ENCODE assay signal across 16 cellular contexts in the genomic region with DNA sequence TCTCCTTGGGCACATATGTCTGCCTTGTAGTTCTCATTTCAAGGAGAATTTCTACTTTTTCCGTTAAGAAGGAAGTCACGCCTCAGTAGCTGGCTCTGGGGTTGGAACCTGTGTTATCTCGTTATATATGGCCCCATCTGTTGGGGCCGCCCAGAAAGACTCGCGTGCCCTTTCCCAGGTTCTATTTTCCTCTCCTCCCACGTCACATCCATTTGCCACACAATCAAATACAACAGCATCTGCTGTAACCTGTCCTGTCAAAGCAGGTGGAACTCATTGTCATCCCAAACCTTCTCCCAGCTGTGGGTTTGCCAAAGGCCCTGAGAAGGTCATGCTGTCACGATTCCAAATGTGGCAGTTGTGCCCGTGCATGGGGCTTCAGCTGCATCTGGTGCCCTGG.
DNase-seq lines count a peak whose midpoint lies in the region; ATAC-seq, FAIRE-seq and TF ChIP-seq lines count a peak whose summit lies in the region.
"Had no signal": no experiment of that assay in that cellular context is flagged by ENCODE, and none has a peak within 500 bp of the region (broad histone marks: within the 10 kb centered on the region; RNA-seq: fewer than 3 reads in every experiment).

No MANE protein-coding gene starts in this region.

- POLR2A ChIA-PET in K562 (lab: Yijun Ruan, JAX): no interaction called here

- peaks cover 0 to 35% of the 10 kb centered on the region in 2 experiments; a peak in 3 of 5 replicates for H3K27me3 ChIP-seq in K562 (ENCODE audit: control insufficient read depth in 2 of 2, insufficient read depth in 2 of 2, low read length in 2 of 2)

- no peak for TF ChIP-seq CTCF in K562 (IDR thresholded peaks at IDR 0.05 in 2 of 3, conservative IDR thresholded peaks at IDR 0.05 in 1 of 3; ENCODE audit: insufficient read depth in 2 of 3, low read depth in 1 of 3, low read length in 3 of 3)

- no peak overlapping the region for H3K27ac ChIP-seq in K562 (ENCODE audit: extremely low read depth, low read depth, low read length)
- H3K27ac ChIP-seq: C4-2B, HL-60 had no signal

- H3K4me3 ChIP-seq in K562: no peak overlapping the region
- H3K4me3 ChIP-seq: GM12878 had no signal

- no peak for TF ChIP-seq RAD21 in K562 (CRISPR knock-in tag; conservative IDR thresholded peaks at IDR 0.05 in 1 of 2, IDR thresholded peaks at IDR 0.05 in 1 of 2)

- no peaks in the 10 kb centered on the region; a peak in 1 of 5 replicates for H3K4me1 ChIP-seq in K562 (replicated peaks in 1 of 2; ENCODE audit: control insufficient read depth in 2 of 2, insufficient read depth in 2 of 2, low read length in 2 of 2)

- H3K36me3 ChIP-seq in K562 (ENCODE audit: control insufficient read depth, insufficient read depth, low read length): no peaks in the 10 kb centered on the region

- CTCF ChIA-PET in K562 (lab: Yijun Ruan, JAX; ENCODE audit: low intra/inter-chr PET ratio): no interaction called here

- no peaks in the 10 kb centered on the region for H3K9me1 ChIP-seq in K562 (ENCODE audit: control insufficient read depth, insufficient read depth, low read length)

- no peak for TF ChIP-seq POLR2A in K562 (conservative IDR thresholded peaks at IDR 0.05)

- H2AFZ ChIP-seq in K562 (ENCODE audit: low read depth, low read length): no peak overlapping the region

- intact Hi-C loops in K562 (cut with micrococcal nuclease): no loop called here

- H3K9ac ChIP-seq in K562 (ENCODE audit: insufficient read depth in 1 of 2, low read depth in 2 of 2, low read length in 2 of 2): no peak overlapping the region

- DNase-seq in KBM-7 (peak; percentile 95), NCI-H446 treated with DMSO at 0.1 percent for 48 hours (lab: John Stamatoyannopoulos, UW) (peak; percentile 14), K562 (ENCODE audit: extremely low read depth in 1 of 4, low spot score in 3 of 4) (no peak), NCI-H510A (lab: John Stamatoyannopoulos, UW) (no peak), pons (ENCODE audit: low spot score) (no peak)
- DNase-seq: ACHN; CD4-positive, alpha-beta memory T cell; DMS79 had no signal

- no TSS peak for BruUV-seq in K562 (replicated peaks; lab: Mats Ljungman, UMichigan)

- H3K4me2 ChIP-seq in K562 (ENCODE audit: insufficient read depth, low read length): no peak overlapping the region

- in situ Hi-C loops in KBM-7 (cut with MboI; ENCODE audit: low pct_unique_long_range_greater_than_20kb, low sequenced_read_pairs): no loop called here
- in situ Hi-C loops in K562 (cut with MboI): no loop called here

- ATAC-seq in K562 (no peak), GM21526 (IDR thresholded peaks at IDR 0.05; ENCODE audit: low FRiP score, unreplicated experiment) (no peak), GM19035 (IDR thresholded peaks at IDR 0.05; ENCODE audit: unreplicated experiment) (no peak)
- ATAC-seq: GM12878, HCT116 had no signal

- H3K9me3 ChIP-seq in K562 (replicated peaks; ENCODE audit: control insufficient read depth, insufficient read depth, low read depth, low read length): no peaks in the 10 kb centered on the region

- no peaks in the 10 kb centered on the region for H4K20me1 ChIP-seq in K562 (replicated peaks; ENCODE audit: control insufficient read depth, insufficient read depth, low read length)

- 0% methylated on average over 9 of the region's 9 CpGs for WGBS in K562 (ENCODE audit: insufficient coverage, low coverage, missing lambda C conversion rate)

- no peak for FAIRE-seq in K562 (lab: Jason Lieb, UNC)
- FAIRE-seq: GM12878, GM18507, H54 had no signal

- TF ChIP-seq EP300 in K562 (IDR thresholded peaks at IDR 0.05; ENCODE audit: low read length): no peak

- H3K79me2 ChIP-seq in K562 (ENCODE audit: control insufficient read depth, insufficient read depth, low read length): no peaks in the 10 kb centered on the region

TF ChIP-seq in K562, 482 proteins besides CTCF, POLR2A, EP300 and RAD21:
- TF ChIP-seq, protein P1, sequence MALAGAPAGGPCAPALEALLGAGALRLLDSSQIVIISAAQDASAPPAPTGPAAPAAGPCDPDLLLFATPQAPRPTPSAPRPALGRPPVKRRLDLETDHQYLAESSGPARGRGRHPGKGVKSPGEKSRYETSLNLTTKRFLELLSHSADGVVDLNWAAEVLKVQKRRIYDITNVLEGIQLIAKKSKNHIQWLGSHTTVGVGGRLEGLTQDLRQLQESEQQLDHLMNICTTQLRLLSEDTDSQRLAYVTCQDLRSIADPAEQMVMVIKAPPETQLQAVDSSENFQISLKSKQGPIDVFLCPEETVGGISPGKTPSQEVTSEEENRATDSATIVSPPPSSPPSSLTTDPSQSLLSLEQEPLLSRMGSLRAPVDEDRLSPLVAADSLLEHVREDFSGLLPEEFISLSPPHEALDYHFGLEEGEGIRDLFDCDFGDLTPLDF (CRISPR knock-in tag; IDR thresholded peaks at IDR 0.05): no peak
- no peak for TF ChIP-seq ZNF830 (CRISPR knock-in tag; IDR thresholded peaks at IDR 0.05)
- TF ChIP-seq KDM5B (IDR thresholded peaks at IDR 0.05; ENCODE audit: insufficient replicate concordance, low read depth, low read length): no peak
- 0 out of 2 replicates have a peak, but pooled peaks have one; percentile 8 for TF ChIP-seq BHLHE40 (IDR thresholded peaks at IDR 0.05; ENCODE audit: low read length)
- TF ChIP-seq ZBTB7A (IDR thresholded peaks at IDR 0.05; ENCODE audit: borderline replicate concordance, control insufficient read depth, low read depth, low read length): no peak
- no peak for TF ChIP-seq SIN3A (IDR thresholded peaks at IDR 0.05; ENCODE audit: borderline replicate concordance in 2 of 2, control insufficient read depth in 1 of 2, low read depth in 2 of 2, low read length in 2 of 2)

Comparison
In these comparisons a context has a peak if more than half of its experiments do, and no peak if none do; other contexts are left out.
1. DNase-seq: peak in KBM-7 (single experiment) and NCI-H446 treated with DMSO at 0.1 percent for 48 hours (single experiment); none in K562 (0 of 4), NCI-H510A (single experiment) and pons (single experiment).